Comparison of ENCODE assay signal across 8 cellular contexts in genomic region chr17:1683489-1683888, GRCh38. TPM values are rescaled to one million over a fixed set of nuclear protein-coding genes. Genes with fewer than 3 reads are reported as not detected.
DNase-seq lines count a peak whose midpoint lies in the region; ATAC-seq and TF ChIP-seq lines count a peak whose summit lies in the region.

No MANE protein-coding gene starts in this region.

- H3K27ac ChIP-seq in GM23338 (ENCODE audit: low read depth) (no peak overlapping the region), SK-N-MC (no peak overlapping the region), fibroblast of lung (ENCODE audit: insufficient read depth, low read length) (peak overlapping the region; percentile 74), gastrocnemius medialis (peak overlapping the region; percentile 91 to 95 (median 94))

- H3K27me3 ChIP-seq in GM23338 (ENCODE audit: insufficient read depth) (no peaks in the 10 kb centered on the region), fibroblast of lung (ENCODE audit: control insufficient read depth, insufficient read depth, low read length) (no peaks in the 10 kb centered on the region), gastrocnemius medialis (no peaks in the 10 kb centered on the region)

- H3K9me3 Mint-ChIP-seq in GM23338, result peaks cover 4% of the 10 kb centered on the region; the same call in 2 of the 3 replicates

- H3K36me3 ChIP-seq in GM23338 (ENCODE audit: insufficient read depth) (peaks cover 50% of the 10 kb centered on the region), SK-N-MC (ENCODE audit: insufficient read depth, low read length) (peaks cover 52% of the 10 kb centered on the region), fibroblast of lung (ENCODE audit: control insufficient read depth, insufficient read depth, low read length) (peaks cover 25% of the 10 kb centered on the region), gastrocnemius medialis (peaks cover 10 to 50% of the 10 kb centered on the region in 2 donors)

- peaks cover 5% of the 10 kb centered on the region for H3K4me1 ChIP-seq in GM23338 (ENCODE audit: insufficient read depth)
- peaks cover 3% of the 10 kb centered on the region for H3K4me1 ChIP-seq in fibroblast of lung (ENCODE audit: control insufficient read depth, extremely low read depth, insufficient read depth, low read length)
- H3K4me1 ChIP-seq in gastrocnemius medialis, result peaks cover 21 to 28% of the 10 kb centered on the region in 2 donors

- intact Hi-C loops in gastrocnemius medialis (cut with DNase I; ENCODE audit: low total_unique reads) (no loop called here), sciatic nerve (cut with DNase I) (no loop called here)

- H3K9me3 ChIP-seq in SK-N-MC (ENCODE audit: low read depth, low read length) (no peaks in the 10 kb centered on the region), fibroblast of lung (ENCODE audit: control insufficient read depth, insufficient read depth, low read depth, low read length) (no peaks in the 10 kb centered on the region), gastrocnemius medialis (no peaks in the 10 kb centered on the region)

- DNase-seq in GM23338 (ENCODE audit: low spot score) (no peak), SK-N-MC (ENCODE audit: low read depth, low spot score) (no peak), fibroblast of lung (ENCODE audit: low read depth in 2 of 2) (no peak), gastrocnemius medialis (no peak), sciatic nerve (ENCODE audit: low spot score) (no peak), ureter (ENCODE audit: low spot score) (no peak)
- DNase-seq in activated CD8-positive, alpha-beta memory T cell treated with anti-CD3 and anti-CD28 coated beads for 24 hours, result no peak

- peaks cover 15% of the 10 kb centered on the region for H3K27me3 Mint-ChIP-seq in GM23338 (ENCODE audit: insufficient read depth, low read depth, poor library complexity)

- H3K9ac ChIP-seq in SK-N-MC (ENCODE audit: insufficient read length) (peak overlapping the region; percentile 98), fibroblast of lung (ENCODE audit: insufficient read depth, low read length) (no peak overlapping the region)

- H2AFZ ChIP-seq in GM23338 (no peak overlapping the region), fibroblast of lung (ENCODE audit: low read length) (no peak overlapping the region)

- TF ChIP-seq POLR2A in gastrocnemius medialis (IDR thresholded peaks at IDR 0.05), result no peak

- ATAC-seq in GM23338, result no peak
- no peak for ATAC-seq in gastrocnemius medialis
- no peak for ATAC-seq in sciatic nerve
- no peak for ATAC-seq in HG02870 (IDR thresholded peaks at IDR 0.05; ENCODE audit: unreplicated experiment)

- H3K79me2 ChIP-seq in GM23338 (replicated peaks; ENCODE audit: insufficient read depth) (peaks cover 37% of the 10 kb centered on the region), fibroblast of lung (ENCODE audit: control insufficient read depth, insufficient read depth, low read length) (peaks cover 36% of the 10 kb centered on the region)

- H4K20me1 ChIP-seq in GM23338 (replicated peaks; ENCODE audit: insufficient read depth) (peaks cover 33% of the 10 kb centered on the region), fibroblast of lung (ENCODE audit: control insufficient read depth, extremely low read depth, insufficient read depth, low read length) (no peaks in the 10 kb centered on the region)

- H3K4me2 ChIP-seq in GM23338 (peak overlapping the region; percentile 97), fibroblast of lung (ENCODE audit: extremely low read depth, insufficient read depth, low read length) (peak overlapping the region; percentile 88)

- no peaks in the 10 kb centered on the region for H3K9me2 ChIP-seq in GM23338 (ENCODE audit: insufficient read depth)

- no peak for TF ChIP-seq CTCF in GM23338 (conservative IDR thresholded peaks at IDR 0.05; ENCODE audit: low read depth in 2 of 2)
- no peak for TF ChIP-seq CTCF in fibroblast of lung (conservative IDR thresholded peaks at IDR 0.05 in 1 of 2, IDR thresholded peaks at IDR 0.05 in 1 of 2; ENCODE audit: low read depth in 1 of 2, low read length in 2 of 2)
- TF ChIP-seq CTCF in gastrocnemius medialis (IDR thresholded peaks at IDR 0.05 in 4 of 5, conservative IDR thresholded peaks at IDR 0.05 in 1 of 5), result no peak

- in situ Hi-C loops in gastrocnemius medialis (cut with MboI; ENCODE audit: low sequenced_read_pairs in 4 of 4), result loop anchor here in 1 of 4 donors (25.0 kb wide), 1 partner anchor 354 kb away; the partner anchor contains the start of genes DPH1, OVCA2 and RTN4RL1

- peaks cover 7% of the 10 kb centered on the region; the same call in 1 of the 2 replicates for H3F3A ChIP-seq in GM23338 (replicated peaks; ENCODE audit: low read depth)

- H3K27ac Mint-ChIP-seq in GM23338, result no peak overlapping the region

- H3K4me3 ChIP-seq in GM23338 (peak overlapping the region; percentile 86), SK-N-MC (peak overlapping the region; percentile 99), fibroblast of lung (replicated peaks in 1 of 4; ENCODE audit: control extremely low read depth in 1 of 4, insufficient read depth in 1 of 4, low read depth in 3 of 4, low read length in 4 of 4) (peak overlapping the region; percentile 45 to 91 (median 89)), gastrocnemius medialis (peak overlapping the region; percentile 80 to 92 (median 80))

- peak overlapping the region; percentile 96 for H3K4me3 Mint-ChIP-seq in GM23338

- H3K36me3 Mint-ChIP-seq in GM23338 (ENCODE audit: low read depth), result peaks cover 60% of the 10 kb centered on the region

- H3K4me1 Mint-ChIP-seq in GM23338, result peaks cover 10% of the 10 kb centered on the region; the same call in 2 of the 3 replicates

TF ChIP-seq in GM23338, 12 proteins besides CTCF, POLR2A, EP300 and RAD21 (continues in another document):
- TF ChIP-seq CREB1 (CRISPR knock-in tag; IDR thresholded peaks at IDR 0.05; ENCODE audit: low read depth), result no peak
- no peak for TF ChIP-seq JUNB (IDR thresholded peaks at IDR 0.05; ENCODE audit: unreplicated experiment)

RNA-seq across cellular contexts. Expression of gene PRPF8, which starts 1.2 kb away (rescaled TPM):
- total RNA-seq in GM23338 (2014; rRNA removed; shearing (Covaris generic)), result 231 and 246 TPM in 2 replicates
- polyA plus RNA-seq in GM23338 (2016; fragmentation: Nextera tagmentation; extraction: Ambion mirVana) (175 and 178 TPM in 2 replicates), fibroblast of lung (88.9 and 140 TPM in 2 replicates)
- total RNA-seq in fibroblast of lung (74.5 and 122 TPM in 2 replicates), gastrocnemius medialis (100 to 1,000 TPM; 127 to 261 (median 195) TPM), sciatic nerve (285 TPM), ureter (396 TPM)
- 132 and 182 TPM in 2 replicates for polyA plus RNA-seq in fibroblast of lung (2012)
- 607 and 770 TPM in 2 replicates for polyA minus RNA-seq in fibroblast of lung (ENCODE audit: low replicate concordance)

RNA-seq across cellular contexts. Expression of gene TLCD2, which starts 26.7 kb away (rescaled TPM):
- total RNA-seq in GM23338 (2014; rRNA removed; shearing (Covaris generic)), result 0.58 and 1.4 TPM in 2 replicates
- polyA plus RNA-seq in GM23338 (2016; fragmentation: Nextera tagmentation; extraction: Ambion mirVana), result 0.64 and 0.70 TPM in 2 replicates
- 5.1 and 9.7 TPM in 2 replicates for total RNA-seq in fibroblast of lung
- polyA plus RNA-seq in fibroblast of lung, result 3.3 and 7.1 TPM in 2 replicates
- 3.8 and 10.9 TPM in 2 replicates for polyA plus RNA-seq in fibroblast of lung (2012)
- polyA minus RNA-seq in fibroblast of lung (ENCODE audit: low replicate concordance), result 2.7 and 12.4 TPM in 2 replicates
- under 1 TPM; 0.66 to 0.95 (median 0.85) TPM for total RNA-seq in gastrocnemius medialis
- 13.6 TPM for total RNA-seq in sciatic nerve
- total RNA-seq in ureter, result 9.2 TPM

RNA-seq across cellular contexts. Expression of gene RILP, which starts 33.8 kb away (rescaled TPM):
- total RNA-seq in GM23338 (2014; rRNA removed; shearing (Covaris generic)), result 9.2 and 17.4 TPM in 2 replicates
- polyA plus RNA-seq in GM23338 (2016; fragmentation: Nextera tagmentation; extraction: Ambion mirVana) (8.6 and 10.8 TPM in 2 replicates), fibroblast of lung (6.5 and 7.4 TPM in 2 replicates)
- total RNA-seq in fibroblast of lung (11.0 and 12.4 TPM in 2 replicates), gastrocnemius medialis (10 to 100 TPM; 45.5 to 94.7 (median 58.9) TPM), sciatic nerve (15.4 TPM), ureter (22.5 TPM)
- polyA plus RNA-seq in fibroblast of lung (2012), result 10.9 and 11.5 TPM in 2 replicates
- polyA minus RNA-seq in fibroblast of lung (ENCODE audit: low replicate concordance), result 6.0 TPM in 2 replicates

RNA-seq across cellular contexts. Expression of gene SCARF1, which starts 38.0 kb away (rescaled TPM):
- total RNA-seq in GM23338 (2014; rRNA removed; shearing (Covaris generic)), result 1.0 and 1.6 TPM in 2 replicates
- polyA plus RNA-seq in GM23338 (2016; fragmentation: Nextera tagmentation; extraction: Ambion mirVana) (0.63 and 0.76 TPM in 2 replicates), fibroblast of lung (0.09 and 2.4 TPM in 2 replicates)
- total RNA-seq in fibroblast of lung (0.77 and 0.99 TPM in 2 replicates), gastrocnemius medialis (10 to 100 TPM in 1 of 4 donors, 1 to 10 TPM in 3; 4.1 to 15.1 (median 5.7) TPM), sciatic nerve (25.2 TPM), ureter (16.3 TPM)
- polyA plus RNA-seq in fibroblast of lung (2012), result 0.15 and 3.5 TPM in 2 replicates
- polyA minus RNA-seq in fibroblast of lung (ENCODE audit: low replicate concordance), result 3.6 TPM in 1 of 2 replicates, not detected in the other

RNA-seq across cellular contexts. Expression of gene WDR81, which starts 41.0 kb away (rescaled TPM):
- total RNA-seq in GM23338 (2014; rRNA removed; shearing (Covaris generic)), result 14.5 and 17.6 TPM in 2 replicates
- 3.5 and 3.7 TPM in 2 replicates for polyA plus RNA-seq in GM23338 (2016; fragmentation: Nextera tagmentation; extraction: Ambion mirVana)
- 26.2 and 31.5 TPM in 2 replicates for total RNA-seq in fibroblast of lung
- 5.4 and 6.6 TPM in 2 replicates for polyA plus RNA-seq in fibroblast of lung
- 11.7 and 15.4 TPM in 2 replicates for polyA plus RNA-seq in fibroblast of lung (2012)
- polyA minus RNA-seq in fibroblast of lung (ENCODE audit: low replicate concordance), result 18.6 and 20.9 TPM in 2 replicates
- total RNA-seq in gastrocnemius medialis, result 10 to 100 TPM; 22.3 to 61.1 (median 42.7) TPM
- 26.1 TPM for total RNA-seq in sciatic nerve
- total RNA-seq in ureter, result 29.5 TPM

Comparison
In these comparisons a context has a peak if more than half of its experiments do, and no peak if none do; other contexts are left out.
1. H3K27ac ChIP-seq: peak in fibroblast of lung (single experiment) and gastrocnemius medialis (4 of 4); none in GM23338 (single experiment) and SK-N-MC (single experiment).
2. Peak in every context shown above with its lines, with median percentiles within 50 percentile points of each other: H3K4me3 ChIP-seq.